Comparison of ENCODE assay signal across 24 cellular contexts in the genomic region with DNA sequence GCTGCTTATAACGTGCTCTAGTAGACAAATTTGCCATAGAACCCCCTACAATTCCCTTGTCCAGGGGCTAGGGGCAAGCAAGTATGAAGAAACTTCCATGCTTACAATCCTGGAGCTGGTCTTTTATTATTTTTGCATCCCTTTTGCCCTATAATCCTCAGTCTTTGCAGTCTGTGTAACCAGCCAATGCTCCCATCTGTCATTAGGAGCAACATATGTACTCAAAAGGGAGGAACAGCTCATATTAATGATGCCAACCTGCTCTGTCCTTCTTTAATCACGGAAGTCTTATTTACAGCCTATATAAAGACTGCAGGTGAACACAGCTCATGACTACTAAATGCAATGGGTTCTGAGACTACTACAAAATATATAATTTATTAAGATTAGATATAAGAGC.
DNase-seq lines count a peak whose midpoint lies in the region; ATAC-seq, FAIRE-seq and TF ChIP-seq lines count a peak whose summit lies in the region.
"Had no signal": no experiment of that assay in that cellular context is flagged by ENCODE, and none has a peak within 500 bp of the region (broad histone marks: within the 10 kb centered on the region; RNA-seq: fewer than 3 reads in every experiment).

No MANE protein-coding gene starts in this region.

- no peak for FAIRE-seq in GM12892 (lab: Jason Lieb, UNC)
- FAIRE-seq: A549, D721Med, H54 had no signal

- ATAC-seq in GM21360 (IDR thresholded peaks at IDR 0.05; ENCODE audit: unreplicated experiment), result no peak
- ATAC-seq: A549 had no signal

- no peak for TF ChIP-seq CTCF in coronary artery (IDR thresholded peaks at IDR 0.05)

- TF ChIP-seq POLR2A in GM12892 (IDR thresholded peaks at IDR 0.05; ENCODE audit: low read depth, low read length), result no peak

- DNase-seq in NCI-H524 (lab: John Stamatoyannopoulos, UW) (peak; percentile 80 to 90), NCI-H82 treated with DMSO at 0.1 percent for 48 hours (lab: John Stamatoyannopoulos, UW; ENCODE audit: unreplicated experiment) (peak; percentile 10), cerebellar nuclear complex (lab: John Stamatoyannopoulos, UW) (peak; percentile 38 to 89), pons (ENCODE audit: low spot score) (peak; percentile 8), GM12892 (ENCODE audit: insufficient read length) (no peak), coronary artery (ENCODE audit: low spot score) (no peak)
- DNase-seq: 8988T; ACHN; AML-193; BE2C; CD4-positive, alpha-beta T cell; CD8-positive, alpha-beta memory T cell; DMS 273 treated with DMSO at 0.1 percent for 48 hours; DMS79; EL; GF-D8; GOT3; HFFc6 had no signal

- H3K4me3 ChIP-seq in coronary artery, result no peak overlapping the region
- H3K4me3 ChIP-seq: A549; BLaER1 treated with 17β-estradiol and CSF1 and Interleukin-3, amounts not matched to agents 10 nM and 100 nM; HAP-1 had no signal

- no peak overlapping the region for H3K27ac ChIP-seq in coronary artery
- H3K27ac ChIP-seq: A549; BLaER1 treated with 17β-estradiol and CSF1 and Interleukin-3, amounts not matched to agents 10 nM and 100 nM had no signal

Comparison
In these comparisons a context has a peak if more than half of its experiments do, and no peak if none do; other contexts are left out.
1. DNase-seq: peak in NCI-H524 (2 of 2), NCI-H82 treated with DMSO at 0.1 percent for 48 hours (single experiment), cerebellar nuclear complex (2 of 2) and pons (single experiment); none in GM12892 (single experiment) and coronary artery (single experiment).